ENCODE assay signal across 8 cellular contexts in genomic region chr6:87155920-87156600, GRCh38. TPM values are rescaled to one million over a fixed set of nuclear protein-coding genes. Genes with fewer than 3 reads are reported as not detected.
A peak's percentile ranks its signal among the peaks of the same experiment; 100 is the strongest.
DNase-seq lines count a peak whose midpoint lies in the region; ATAC-seq and TF ChIP-seq lines count a peak whose summit lies in the region.

No MANE protein-coding gene starts in this region.

- intact Hi-C loops in OCI-LY7 (cut with micrococcal nuclease; ENCODE audit: unreplicated experiment): loop anchor here (2.0 to 10.0 kb wide), 2 partner anchors 317 to 1019 kb away; partner anchors contain the start of gene SLC35A1

- TF ChIP-seq CTCF in OCI-LY7 (conservative IDR thresholded peaks at IDR 0.05; ENCODE audit: low read length): no peak

- no peaks in the 10 kb centered on the region for H3K9me3 ChIP-seq in OCI-LY7 (ENCODE audit: low read length)
- no peaks in the 10 kb centered on the region for H3K9me3 ChIP-seq in neuron (ENCODE audit: low read length)
- no peaks in the 10 kb centered on the region for H3K9me3 ChIP-seq in thymus (ENCODE audit: control insufficient read depth)

- no peaks in the 10 kb centered on the region for H3K27me3 ChIP-seq in neuron (ENCODE audit: insufficient read depth, low read length)
- no peaks in the 10 kb centered on the region for H3K27me3 ChIP-seq in thymus (ENCODE audit: control insufficient read depth, insufficient read depth)

- H2AFZ ChIP-seq in OCI-LY7 (ENCODE audit: low read length) (0 out of 2 replicates have a peak overlapping the region, but pooled peaks have one; percentile 22), neuron (ENCODE audit: low read depth, low read length) (no peak overlapping the region)

- CTCF ChIA-PET in OCI-LY7 (lab: Charles Lee; ENCODE audit: unreplicated experiment): no interaction called here

- BruUV-seq in OCI-LY7 (replicated peaks; lab: Mats Ljungman, UMichigan): no TSS peak

- peaks cover 63% of the 10 kb centered on the region for H3K79me2 ChIP-seq in OCI-LY7 (ENCODE audit: insufficient read depth, low read depth, low read length)

- peak; percentile 31 for DNase-seq in DMS79 (lab: John Stamatoyannopoulos, UW)
- DNase-seq in DMS79 treated with DMSO at 0.1 percent for 48 hours (lab: John Stamatoyannopoulos, UW): no peak
- DNase-seq in OCI-LY7 (ENCODE audit: low spot score): peak; percentile 35
- peak; percentile 44 for DNase-seq in activated T-helper 9 cell treated with anti-CD3 and anti-CD28 coated beads, Interleukin-2, amount 50 U/mL, for 16 hours (ENCODE audit: low read depth)
- peak; percentile 44 for DNase-seq in foreskin melanocyte

- H3K27ac ChIP-seq in OCI-LY7 (ENCODE audit: low read depth, low read length, poor library complexity, severe bottlenecking): peak overlapping the region; percentile 83
- H3K27ac ChIP-seq in thymus (ENCODE audit: low read depth): peak overlapping the region; percentile 97

- H3K4me3 ChIP-seq in OCI-LY7 (ENCODE audit: low read depth, low read length, poor library complexity, severe bottlenecking): peak overlapping the region; percentile 81
- peak overlapping the region; percentile 65 for H3K4me3 ChIP-seq in neuron (ENCODE audit: low read length)
- H3K4me3 ChIP-seq in thymus (ENCODE audit: low read length): peak overlapping the region; percentile 63

- H3K9me2 ChIP-seq in OCI-LY7 (ENCODE audit: insufficient read depth, low read length): no peaks in the 10 kb centered on the region

- peaks cover 42% of the 10 kb centered on the region for H3K4me1 ChIP-seq in OCI-LY7 (ENCODE audit: insufficient read depth, low read length, poor library complexity, severe bottlenecking)
- H3K4me1 ChIP-seq in neuron (ENCODE audit: insufficient read depth, low read length): peaks cover 10% of the 10 kb centered on the region
- peaks cover 13% of the 10 kb centered on the region for H3K4me1 ChIP-seq in thymus (ENCODE audit: control insufficient read depth, insufficient read depth, low read length)

- peaks cover 32% of the 10 kb centered on the region for H4K20me1 ChIP-seq in OCI-LY7 (ENCODE audit: insufficient read depth, low read length)

- POLR2A ChIA-PET in OCI-LY7 (lab: Charles Lee): interaction anchor here (0.9 to 1.9 kb wide), 4 partner anchors 20 to 91 kb away, joined by 3 to 5 read pairs (median 3); no protein-coding TSS in a partner anchor

- H3K4me2 ChIP-seq in OCI-LY7 (ENCODE audit: low read length): peak overlapping the region; percentile 96

- H3K36me3 ChIP-seq in OCI-LY7 (ENCODE audit: insufficient read depth, low read length): peaks cover 28% of the 10 kb centered on the region
- H3K36me3 ChIP-seq in neuron (ENCODE audit: insufficient read depth, low read length): peaks cover 7% of the 10 kb centered on the region
- H3K36me3 ChIP-seq in thymus (ENCODE audit: control insufficient read depth, insufficient read depth): no peaks in the 10 kb centered on the region

- ATAC-seq in HG02798 (IDR thresholded peaks at IDR 0.05; ENCODE audit: poor library complexity, unreplicated experiment): peak; percentile 0

- under 1% methylated on average over 35 of the region's 35 CpGs for WGBS in thymus

RNA-seq across cellular contexts. Expression of gene ZNF292, which starts 0.7 kb away (rescaled TPM):
- total RNA-seq in OCI-LY7 (2014; rRNA removed; shearing (Covaris generic)): 17.5 and 18.7 TPM in 2 replicates
- 44.9 and 53.7 TPM in 2 replicates for total RNA-seq in OCI-LY7 (2022)
- 10.9 TPM for polyA plus RNA-seq in thymus
